Comparison of ENCODE assay signal across 29 cellular contexts in the genomic region with DNA sequence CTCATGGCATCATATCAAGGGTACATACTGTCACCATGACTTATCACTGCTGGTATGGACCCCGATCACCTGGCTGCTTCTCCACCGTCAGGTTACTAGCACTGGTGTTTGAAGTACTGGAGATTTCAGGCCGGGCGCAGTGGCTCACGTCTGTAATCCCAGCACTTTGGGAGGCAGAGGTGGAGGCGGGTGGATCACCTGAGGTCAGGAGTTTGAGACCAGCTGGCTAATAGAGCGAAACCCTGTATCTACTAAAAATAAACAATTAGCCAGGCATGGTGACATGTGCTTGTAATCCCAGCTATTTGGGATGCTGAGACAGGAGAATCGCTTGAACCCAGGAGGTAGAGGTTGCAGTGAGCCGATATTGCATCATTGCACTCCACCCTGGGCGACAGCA.
"Had no signal": no experiment of that assay in that cellular context is flagged by ENCODE, and none has a peak within 500 bp of the region (broad histone marks: within the 10 kb centered on the region; RNA-seq: fewer than 3 reads in every experiment).

No MANE protein-coding gene starts in this region.

- H3K9ac ChIP-seq: parathyroid adenoma had no signal

- H3K4me1 ChIP-seq: parathyroid adenoma, psoas muscle, sigmoid colon, thyroid gland, tibial nerve, uterus had no signal

- H3K27me3 ChIP-seq: right lobe of liver, sigmoid colon, thyroid gland, tibial nerve, upper lobe of left lung, uterus had no signal

- H3K27ac Mint-ChIP-seq: naive thymus-derived CD8-positive, alpha-beta T cell; natural killer cell treated with Interleukin-12 subunit alpha and Interleukin-12 subunit beta and Interleukin-15 and Interleukin-18, amount 100 ng/mL, for 72 hours; nephron progenitor cell; progenitor cell of endocrine pancreas; stimulated activated effector memory CD8-positive, alpha-beta T cell treated with anti-CD3 and anti-CD28 coated beads, Interleukin-12 subunit alpha, Interleukin-12 subunit beta, amount 100 ng/mL, for 72 hours; stimulated activated naive B cell treated with anti-CD40 and anti-IgM and Interleukin-4, amounts not matched to agents 10 μg/mL and 1 μg/mL and 100 μg/mL, for 72 hours; stimulated activated naive CD8-positive, alpha-beta T cell treated with anti-CD3 and anti-CD28 coated beads, Interleukin-15, Interleukin-2, amounts not matched to agents 100 ng/mL and 50 ng/mL, for 24 hours had no signal

- H3K36me3 ChIP-seq: neutrophil, sigmoid colon, stomach, thoracic aorta, thyroid gland, tibial nerve, upper lobe of left lung, uterus had no signal

- H3K4me1 Mint-ChIP-seq: naive B cell; neural crest cell; stimulated activated effector memory CD8-positive, alpha-beta T cell treated with anti-CD3 and anti-CD28 coated beads, Interleukin-12 subunit alpha, Interleukin-12 subunit beta, amount 100 ng/mL, for 72 hours; stimulated activated naive B cell treated with anti-CD40 and anti-IgM and Interleukin-4, amounts not matched to agents 10 μg/mL and 1 μg/mL and 100 μg/mL, for 72 hours had no signal

- H3K9me3 Mint-ChIP-seq: natural killer cell treated with Interleukin-12 subunit alpha and Interleukin-12 subunit beta and Interleukin-15 and Interleukin-18, amount 100 ng/mL, for 72 hours; stimulated activated effector memory CD8-positive, alpha-beta T cell treated with anti-CD3 and anti-CD28 coated beads, Interleukin-12 subunit alpha, Interleukin-12 subunit beta, amount 100 ng/mL, for 72 hours; stimulated activated naive CD8-positive, alpha-beta T cell treated with anti-CD3 and anti-CD28 coated beads, Interleukin-15, Interleukin-2, amounts not matched to agents 100 ng/mL and 50 ng/mL, for 24 hours had no signal

- H2AFZ ChIP-seq: parathyroid adenoma had no signal

- DNase-seq: naive B cell; naive thymus-derived CD8-positive, alpha-beta T cell; nephron progenitor cell; nucleus accumbens; psoas muscle; right cardiac atrium; sigmoid colon; small intestine; stimulated activated CD4-positive, alpha-beta T cell treated with anti-CD3 and anti-CD28 coated beads, Interleukin-15, amount 100 ng/mL, for 24 hours; stimulated activated CD4-positive, alpha-beta T cell treated with anti-CD3 and anti-CD28 coated beads, Interleukin-2, amount 100 ng/mL, for 24 hours; stimulated activated CD4-positive, alpha-beta T cell treated with anti-CD3 and anti-CD28 coated beads, Interleukin-2, amount 100 ng/mL, for 48 hours; stimulated activated CD4-positive, alpha-beta T cell treated with anti-CD3 and anti-CD28 coated beads, Interleukin-4, amount 100 ng/mL, for 24 hours; stimulated activated naive B cell treated with anti-CD40 and anti-IgM and Interleukin-4, amounts not matched to agents 10 μg/mL and 1 μg/mL and 100 μg/mL, for 72 hours; stimulated activated naive CD4-positive, alpha-beta T cell treated with Interleukin-2 at 50 U/mL for 16 hours; stomach; thyroid gland; trophoblast cell; upper lobe of left lung; uterus had no signal

- ATAC-seq: naive thymus-derived CD8-positive, alpha-beta T cell; natural killer cell treated with Interleukin-12 subunit alpha and Interleukin-12 subunit beta and Interleukin-15 and Interleukin-18, amount 100 ng/mL, for 72 hours; right cardiac atrium; stimulated activated effector memory CD8-positive, alpha-beta T cell treated with anti-CD3 and anti-CD28 coated beads, Interleukin-12 subunit alpha, Interleukin-12 subunit beta, amount 100 ng/mL, for 72 hours; stimulated activated naive B cell treated with anti-CD40 and anti-IgM and Interleukin-4, amounts not matched to agents 10 μg/mL and 1 μg/mL and 100 μg/mL, for 72 hours had no signal

- H3K4me3 ChIP-seq: psoas muscle, right lobe of liver, sigmoid colon, stomach, thoracic aorta, thyroid gland, tibial nerve, upper lobe of left lung, uterus had no signal

- H3K9me3 ChIP-seq: neutrophil, psoas muscle, right lobe of liver, sigmoid colon, thoracic aorta, thyroid gland, tibial nerve, upper lobe of left lung, uterus had no signal

- H3K4me3 Mint-ChIP-seq: naive B cell; naive thymus-derived CD8-positive, alpha-beta T cell; natural killer cell treated with Interleukin-12 subunit alpha and Interleukin-12 subunit beta and Interleukin-15 and Interleukin-18, amount 100 ng/mL, for 72 hours; nephron progenitor cell; neural crest cell; stimulated activated effector memory CD8-positive, alpha-beta T cell treated with anti-CD3 and anti-CD28 coated beads, Interleukin-12 subunit alpha, Interleukin-12 subunit beta, amount 100 ng/mL, for 72 hours; stimulated activated naive B cell treated with anti-CD40 and anti-IgM and Interleukin-4, amounts not matched to agents 10 μg/mL and 1 μg/mL and 100 μg/mL, for 72 hours; stimulated activated naive CD8-positive, alpha-beta T cell treated with anti-CD3 and anti-CD28 coated beads, Interleukin-15, Interleukin-2, amounts not matched to agents 100 ng/mL and 50 ng/mL, for 24 hours had no signal

- H3K36me3 Mint-ChIP-seq: natural killer cell treated with Interleukin-12 subunit alpha and Interleukin-12 subunit beta and Interleukin-15 and Interleukin-18, amount 100 ng/mL, for 72 hours; stimulated activated effector memory CD8-positive, alpha-beta T cell treated with anti-CD3 and anti-CD28 coated beads, Interleukin-12 subunit alpha, Interleukin-12 subunit beta, amount 100 ng/mL, for 72 hours; stimulated activated naive B cell treated with anti-CD40 and anti-IgM and Interleukin-4, amounts not matched to agents 10 μg/mL and 1 μg/mL and 100 μg/mL, for 72 hours had no signal

- H3K27ac ChIP-seq: neutrophil, parathyroid adenoma, psoas muscle, right lobe of liver, sigmoid colon, stomach, thoracic aorta, thyroid gland, tibial nerve, upper lobe of left lung, uterus had no signal
